In the genomic region with DNA sequence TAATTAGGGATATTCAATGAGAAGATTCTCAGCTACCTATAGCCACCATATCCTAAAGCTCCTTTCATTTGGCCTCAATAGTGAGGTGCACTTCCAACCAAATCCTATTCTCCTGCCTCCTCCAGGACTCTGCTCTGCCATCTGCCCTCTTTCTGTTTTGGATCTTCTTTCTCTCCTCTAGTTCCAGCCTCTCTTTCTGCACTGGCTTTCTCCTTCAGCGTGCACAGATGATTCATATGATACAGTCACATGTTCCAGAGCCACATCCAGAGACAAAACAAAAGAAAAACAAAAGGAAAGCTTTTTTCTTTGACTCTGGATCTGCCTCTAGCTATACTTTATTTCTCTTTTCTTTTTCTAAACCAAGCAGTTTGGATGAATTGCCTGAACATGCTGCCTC, we compare ENCODE assay signal across 1 cellular context.
TF ChIP-seq lines count a peak whose summit lies in the region.

No MANE protein-coding gene starts in this region.

TF ChIP-seq in WTC11, 78 proteins besides CTCF, POLR2A, EP300 and RAD21 (continued from another document):
- TF ChIP-seq ZMAT4 (CRISPR knock-in tag; IDR thresholded peaks at IDR 0.05) (no peak), TEAD1 (CRISPR knock-in tag; IDR thresholded peaks at IDR 0.05) (no peak), EMX1 (CRISPR knock-in tag; IDR thresholded peaks at IDR 0.05) (no peak)
